In the genomic region with DNA sequence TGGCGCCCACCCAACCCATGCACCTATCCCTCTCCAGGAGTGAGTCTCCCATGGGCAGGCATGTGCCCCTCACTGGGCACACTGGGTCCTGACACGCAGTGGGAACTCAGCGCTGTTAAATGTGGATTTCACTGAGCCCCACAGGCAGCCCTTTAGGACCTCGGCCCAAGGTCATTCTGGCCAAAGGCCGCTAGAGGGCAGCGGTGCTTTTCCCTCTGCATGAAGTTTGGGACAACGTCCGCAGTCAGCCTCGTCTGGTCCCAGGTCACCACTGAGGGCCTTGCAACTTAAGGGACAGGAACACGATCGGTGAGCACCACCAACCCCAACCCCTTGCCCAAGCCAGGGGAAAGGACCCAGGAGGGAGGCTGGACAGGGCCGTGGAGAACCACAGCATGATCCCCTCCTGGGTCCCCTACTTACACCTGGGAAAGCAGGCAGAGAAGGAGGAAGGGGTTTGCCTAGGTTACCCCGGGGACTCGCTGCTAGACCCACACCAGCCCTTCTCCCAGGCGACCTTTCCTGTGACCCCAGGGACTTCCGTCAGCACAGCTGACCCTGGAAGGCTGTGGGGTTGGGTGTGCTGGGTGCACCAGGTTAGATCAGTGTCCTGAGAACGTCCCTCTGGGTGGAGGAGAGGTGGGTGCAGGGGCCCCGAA, we compare ENCODE assay signal across 8 cellular contexts. TPM values are rescaled to one million over a fixed set of nuclear protein-coding genes. Genes with fewer than 3 reads are reported as not detected.
A peak's percentile ranks its signal among the peaks of the same experiment; 100 is the strongest.
DNase-seq lines count a peak whose midpoint lies in the region; ATAC-seq, FAIRE-seq and TF ChIP-seq lines count a peak whose summit lies in the region.

No MANE protein-coding gene starts in this region.

- H2AFZ ChIP-seq in endothelial cell of umbilical vein (ENCODE audit: low read depth, low read length): no peak overlapping the region
- H2AFZ ChIP-seq in mesenchymal stem cell (ENCODE audit: low read depth, low read length): no peak overlapping the region

- H3K27me3 ChIP-seq in endothelial cell of umbilical vein (ENCODE audit: control insufficient read depth in 2 of 2, insufficient read depth in 2 of 2, low read length in 2 of 2) (peaks cover 0 to 5% of the 10 kb centered on the region in 2 experiments), mesenchymal stem cell (ENCODE audit: control insufficient read depth in 1 of 2, insufficient read depth in 1 of 2, low read length in 2 of 2) (peaks cover 0 to 12% of the 10 kb centered on the region in 2 experiments)

- dilution Hi-C loops in endothelial cell of umbilical vein (cut with MboI; ENCODE audit: extremely low pct_ligation_motif_present, low sequenced_read_pairs): no loop called here

- TF ChIP-seq POLR2A in endothelial cell of umbilical vein (IDR thresholded peaks at IDR 0.05; ENCODE audit: low read depth, low read length): no peak

- no peaks in the 10 kb centered on the region for H3K79me1 ChIP-seq in mesenchymal stem cell (replicated peaks; ENCODE audit: low read length, poor library complexity, severe bottlenecking)

- H3K4me1 Mint-ChIP-seq in stimulated activated memory B cell treated with anti-CD40 and anti-IgM and Interleukin-4, amounts not matched to agents 10 μg/mL and 1 μg/mL and 100 μg/mL, for 72 hours: no peaks in the 10 kb centered on the region

- H3K27me3 Mint-ChIP-seq in stimulated activated memory B cell treated with anti-CD40 and anti-IgM and Interleukin-4, amounts not matched to agents 10 μg/mL and 1 μg/mL and 100 μg/mL, for 72 hours: peaks cover 49% of the 10 kb centered on the region

- peak overlapping the region; percentile 86 for H4K91ac ChIP-seq in mesenchymal stem cell (ENCODE audit: low read length)

- no peak overlapping the region for H3K4ac ChIP-seq in mesenchymal stem cell (ENCODE audit: low read depth in 1 of 2, low read length in 2 of 2)

- no peaks in the 10 kb centered on the region for H3K9me3 Mint-ChIP-seq in stimulated activated memory B cell treated with anti-CD40 and anti-IgM and Interleukin-4, amounts not matched to agents 10 μg/mL and 1 μg/mL and 100 μg/mL, for 72 hours

- peak overlapping the region; percentile 6 for H2BK15ac ChIP-seq in mesenchymal stem cell (ENCODE audit: low read depth, poor library complexity, severe bottlenecking)

- H3K79me2 ChIP-seq in endothelial cell of umbilical vein (ENCODE audit: control insufficient read depth, insufficient read depth, low read length): no peaks in the 10 kb centered on the region

- peak; percentile 96 for TF ChIP-seq CTCF in WI38 (IDR thresholded peaks at IDR 0.05; ENCODE audit: low read depth, low read length)
- peak; percentile 91 to 97 for TF ChIP-seq CTCF in endothelial cell of umbilical vein (IDR thresholded peaks at IDR 0.05; ENCODE audit: extremely low read depth in 1 of 2, insufficient read depth in 1 of 2, low read depth in 1 of 2, low read length in 2 of 2)

- peak; percentile 93 for FAIRE-seq in endothelial cell of umbilical vein (lab: Jason Lieb, UNC)

- H3K4me2 ChIP-seq in endothelial cell of umbilical vein (ENCODE audit: insufficient read depth, low read length): no peak overlapping the region
- peak overlapping the region; percentile 15 for H3K4me2 ChIP-seq in mesenchymal stem cell (ENCODE audit: low read length, poor library complexity, severe bottlenecking)

- H3K18ac ChIP-seq in mesenchymal stem cell (ENCODE audit: low read depth in 1 of 2, low read length in 2 of 2): peak overlapping the region in 1 of 2 experiments; percentile 14

- no peak overlapping the region for H2AK5ac ChIP-seq in mesenchymal stem cell (ENCODE audit: low read length, severe bottlenecking)

- BruUV-seq in endothelial cell of umbilical vein (replicated peaks; lab: Mats Ljungman, UMichigan): no TSS peak

- no peaks in the 10 kb centered on the region for H3K36me3 ChIP-seq in endothelial cell of umbilical vein (ENCODE audit: control insufficient read depth in 2 of 2, extremely low read depth in 1 of 2, insufficient read depth in 2 of 2, low read length in 2 of 2)
- H3K36me3 ChIP-seq in mesenchymal stem cell (ENCODE audit: control insufficient read depth in 1 of 2, insufficient read depth in 2 of 2, low read depth in 1 of 2, low read length in 2 of 2): no peaks in the 10 kb centered on the region

- H3K9me3 ChIP-seq in endothelial cell of umbilical vein (replicated peaks; ENCODE audit: control insufficient read depth, insufficient read depth, low read length) (no peaks in the 10 kb centered on the region), mesenchymal stem cell (ENCODE audit: control insufficient read depth, low read length) (no peaks in the 10 kb centered on the region)

- no peaks in the 10 kb centered on the region for H4K20me1 ChIP-seq in endothelial cell of umbilical vein (replicated peaks; ENCODE audit: control insufficient read depth, extremely low read depth, insufficient read depth, low read length)

- POLR2A ChIA-PET in endothelial cell of umbilical vein (lab: Charles Lee): no interaction called here

- H4K8ac ChIP-seq in mesenchymal stem cell (ENCODE audit: low read length): peak overlapping the region; percentile 85

- no peaks in the 10 kb centered on the region for H3K36me3 Mint-ChIP-seq in stimulated activated memory B cell treated with anti-CD40 and anti-IgM and Interleukin-4, amounts not matched to agents 10 μg/mL and 1 μg/mL and 100 μg/mL, for 72 hours

- no peak overlapping the region for H3K27ac Mint-ChIP-seq in stimulated activated memory B cell treated with anti-CD40 and anti-IgM and Interleukin-4, amounts not matched to agents 10 μg/mL and 1 μg/mL and 100 μg/mL, for 72 hours

- WGBS in mesenchymal stem cell: 26% methylated on average over 14 of the region's 18 CpGs

- H3K27ac ChIP-seq in endothelial cell of umbilical vein (ENCODE audit: insufficient read depth, low read depth, low read length) (no peak overlapping the region), mesenchymal stem cell (ENCODE audit: low read length, poor library complexity, severe bottlenecking) (no peak overlapping the region)

- no peak overlapping the region for H3K4me3 Mint-ChIP-seq in stimulated activated memory B cell treated with anti-CD40 and anti-IgM and Interleukin-4, amounts not matched to agents 10 μg/mL and 1 μg/mL and 100 μg/mL, for 72 hours

- no peaks in the 10 kb centered on the region for H3K4me1 ChIP-seq in endothelial cell of umbilical vein (ENCODE audit: control insufficient read depth, extremely low read depth, insufficient read depth, low read length)
- H3K4me1 ChIP-seq in mesenchymal stem cell (ENCODE audit: control insufficient read depth, insufficient read depth, low read depth, low read length): peaks cover 14% of the 10 kb centered on the region

- DNase-seq in Daoy (ENCODE audit: low read depth) (peak; percentile 77), NCI-H1417 (lab: John Stamatoyannopoulos, UW) (peak; percentile 60 to 81 (median 77)), endothelial cell of umbilical vein (ENCODE audit: low read depth, low spot score) (peak; percentile 57), mesenchymal stem cell (peak; percentile 67)

- H2BK120ac ChIP-seq in mesenchymal stem cell (ENCODE audit: low read depth, low read length): no peak overlapping the region

- H3K9ac ChIP-seq in endothelial cell of umbilical vein (replicated peaks; ENCODE audit: extremely low read depth, insufficient read depth, low read length) (no peak overlapping the region), mesenchymal stem cell (ENCODE audit: low read length) (peak overlapping the region; percentile 27)

- H3K9me1 ChIP-seq in endothelial cell of umbilical vein (replicated peaks; ENCODE audit: control insufficient read depth, extremely low read depth, insufficient read depth, low read length): no peaks in the 10 kb centered on the region

- H3K23ac ChIP-seq in mesenchymal stem cell (ENCODE audit: low read length in 2 of 2): no peak overlapping the region

- H3K14ac ChIP-seq in mesenchymal stem cell (ENCODE audit: low read length in 2 of 2): no peak overlapping the region

- CTCF ChIA-PET in endothelial cell of umbilical vein (lab: Charles Lee): interaction anchor here (0.6 to 3.5 kb wide), 5 partner anchors 35 to 464 kb away, joined by 3 to 17 read pairs (median 5); a partner anchor contains a TSS

- peak overlapping the region in 1 of 2 experiments; percentile 21 for H2BK12ac ChIP-seq in mesenchymal stem cell (ENCODE audit: low read length in 2 of 2)

- intact Hi-C loops in endothelial cell of umbilical vein (cut with micrococcal nuclease): loop anchor here (1.0 to 5.0 kb wide), 8 partner anchors 37 to 818 kb away; a partner anchor contains a TSS

- H2BK5ac ChIP-seq in mesenchymal stem cell (ENCODE audit: low read depth, low read length, poor library complexity, severe bottlenecking): no peak overlapping the region

- ATAC-seq in GM21786 (IDR thresholded peaks at IDR 0.05; ENCODE audit: unreplicated experiment) (peak; percentile 55), HG02840 (IDR thresholded peaks at IDR 0.05; ENCODE audit: low FRiP score, unreplicated experiment) (no peak)
- peak; percentile 70 for ATAC-seq in stimulated activated memory B cell treated with anti-CD40 and anti-IgM and Interleukin-4, amounts not matched to agents 10 μg/mL and 1 μg/mL and 100 μg/mL, for 72 hours

- no peak overlapping the region for H3K4me3 ChIP-seq in WI38 (ENCODE audit: low read depth, low read length)
- H3K4me3 ChIP-seq in endothelial cell of umbilical vein (replicated peaks in 1 of 3; ENCODE audit: insufficient read depth in 1 of 3, low read depth in 1 of 3, low read length in 3 of 3): no peak overlapping the region
- H3K4me3 ChIP-seq in mesenchymal stem cell (ENCODE audit: insufficient read depth in 1 of 2, low read depth in 1 of 2, low read length in 2 of 2): no peak overlapping the region

RNA-seq across cellular contexts. Expression of a gene that starts 24.0 kb away (rescaled TPM):
- total RNA-seq in Daoy (2014; rRNA removed; shearing (Covaris generic)): 15.8 and 22.1 TPM in 2 replicates
- total RNA-seq in endothelial cell of umbilical vein: 4.0 and 29.8 TPM in 2 replicates
- 36.8 and 38.0 TPM in 2 replicates for polyA plus RNA-seq in endothelial cell of umbilical vein
- 45.3 and 50.6 TPM in 2 replicates for polyA plus RNA-seq in endothelial cell of umbilical vein (2011; cell fraction: cytosol; rRNA removed)
- polyA plus RNA-seq in endothelial cell of umbilical vein (2011; cell fraction: nucleus; rRNA removed): 18.1 and 22.6 TPM in 2 replicates
- polyA plus RNA-seq in endothelial cell of umbilical vein (2012): 18.5 and 49.4 TPM in 2 replicates
- polyA minus RNA-seq in endothelial cell of umbilical vein: 8.4 and 15.2 TPM in 2 replicates
- not detected for polyA minus RNA-seq in endothelial cell of umbilical vein (2011; cell fraction: cytosol; rRNA and poly(A)+ RNA removed)
- 1.5 and 5.3 TPM in 2 replicates for polyA minus RNA-seq in endothelial cell of umbilical vein (2011; cell fraction: nucleus; rRNA and poly(A)+ RNA removed)
- polyA plus RNA-seq in mesenchymal stem cell (2013, experiment 1 of 2): 36.4 TPM
- 39.7 TPM for polyA plus RNA-seq in mesenchymal stem cell (2013, experiment 2 of 2)

RNA-seq across cellular contexts. Expression of a gene that starts 56.0 kb away (rescaled TPM):
- total RNA-seq in Daoy (2014; rRNA removed; shearing (Covaris generic)): 14.7 and 17.4 TPM in 2 replicates
- 7.8 and 12.4 TPM in 2 replicates for total RNA-seq in endothelial cell of umbilical vein
- polyA plus RNA-seq in endothelial cell of umbilical vein: 5.6 and 6.1 TPM in 2 replicates
- polyA plus RNA-seq in endothelial cell of umbilical vein (2011; cell fraction: cytosol; rRNA removed): 6.0 and 6.5 TPM in 2 replicates
- 11.3 and 14.6 TPM in 2 replicates for polyA plus RNA-seq in endothelial cell of umbilical vein (2011; cell fraction: nucleus; rRNA removed)
- 2.3 and 7.0 TPM in 2 replicates for polyA plus RNA-seq in endothelial cell of umbilical vein (2012)
- polyA minus RNA-seq in endothelial cell of umbilical vein: 7.2 and 8.3 TPM in 2 replicates
- polyA minus RNA-seq in endothelial cell of umbilical vein (2011; cell fraction: cytosol; rRNA and poly(A)+ RNA removed): not detected
- polyA minus RNA-seq in endothelial cell of umbilical vein (2011; cell fraction: nucleus; rRNA and poly(A)+ RNA removed): 8.3 and 8.4 TPM in 2 replicates
- 4.7 TPM for polyA plus RNA-seq in mesenchymal stem cell (2013, experiment 1 of 2)
- polyA plus RNA-seq in mesenchymal stem cell (2013, experiment 2 of 2): 4.8 TPM
